Comparison of ENCODE assay signal across 8 cellular contexts in genomic region chr19:39436350-39436716, GRCh38. TPM values are rescaled to one million over a fixed set of nuclear protein-coding genes. Genes with fewer than 3 reads are reported as not detected.
A peak's percentile ranks its signal among the peaks of the same experiment; 100 is the strongest.
DNase-seq lines count a peak whose midpoint lies in the region; TF ChIP-seq lines count a peak whose summit lies in the region.

No MANE protein-coding gene starts in this region.

- H3K9me3 Mint-ChIP-seq in nephron: no peaks in the 10 kb centered on the region

- H3K36me3 ChIP-seq in BJ (ENCODE audit: control insufficient read depth, insufficient read depth, low read length): peaks cover 14% of the 10 kb centered on the region

- peak overlapping the region; percentile 95 to 100 (median 100) for H3K4me3 Mint-ChIP-seq in nephron

- H3K4me3 ChIP-seq in BJ (ENCODE audit: low read depth, low read length): peak overlapping the region; percentile 98
- H3K4me3 ChIP-seq in dorsolateral prefrontal cortex: peak overlapping the region; percentile 62 to 100 (median 95)

- H3K27me3 ChIP-seq in BJ (ENCODE audit: control insufficient read depth, insufficient read depth, low read length) (no peaks in the 10 kb centered on the region), dorsolateral prefrontal cortex (no peaks in the 10 kb centered on the region)

- TF ChIP-seq CTCF in BJ (IDR thresholded peaks at IDR 0.05; ENCODE audit: insufficient read depth, low read depth, low read length): no peak
- no peak for TF ChIP-seq CTCF in dorsolateral prefrontal cortex (IDR thresholded peaks at IDR 0.05 in 54 of 56, conservative IDR thresholded peaks at IDR 0.05 in 2 of 56; ENCODE audit: low read depth in 1 of 56, partially characterized antibody in 56 of 56)
- TF ChIP-seq CTCF in nephron (IDR thresholded peaks at IDR 0.05; ENCODE audit: unreplicated experiment in 3 of 3): no peak

- H3K36me3 Mint-ChIP-seq in nephron (ENCODE audit: low read depth): peaks cover 30% of the 10 kb centered on the region

- POLR2A ChIA-PET in BJ (lab: Charles Lee): interaction anchor here (0.6 to 1.5 kb wide), 11 partner anchors 9 to 745 kb away, joined by 3 to 17 read pairs (median 4); partner anchors contain the start of genes EID2B, MED29, PAF1 and SAMD4B

- H3K27ac ChIP-seq in dorsolateral prefrontal cortex: peak overlapping the region in 56 of 59 donors; percentile 22 to 93 (median 83)

- peak overlapping the region; percentile 95 to 99 (median 98) for H3K27ac Mint-ChIP-seq in nephron

- peaks cover 17% of the 10 kb centered on the region for H3K4me1 Mint-ChIP-seq in nephron

- CTCF ChIA-PET in BJ (lab: Yijun Ruan, JAX): interaction anchor here (0.9 to 1.7 kb wide), 6 partner anchors 22 to 98 kb away, joined by 3 to 9 read pairs (median 6); partner anchors contain the start of genes EID2B and PLEKHG2

- intact Hi-C loops in dorsolateral prefrontal cortex (cut with DNase I) (loop anchor here in 1 of 2 donors (2.0 kb wide), 1 partner anchor 104 kb away; the partner anchor contains the start of gene EID2), posterior cingulate gyrus (cut with DNase I) (loop anchor here (1.0 kb wide), 1 partner anchor 9 kb away; the partner anchor contains the start of gene SUPT5H), head of caudate nucleus (cut with DNase I) (no loop called here)

- no peak for DNase-seq in BJ (ENCODE audit: low read depth)
- peak; percentile 26 for DNase-seq in M059J (ENCODE audit: low read depth)
- DNase-seq in dorsolateral prefrontal cortex: no peak
- no peak for DNase-seq in stimulated activated naive CD4-positive, alpha-beta T cell (lab: John Stamatoyannopoulos, UW)
- no peak for DNase-seq in posterior cingulate gyrus
- no peak for DNase-seq in head of caudate nucleus
- DNase-seq in stimulated activated CD8-positive, alpha-beta memory T cell treated with anti-CD3 and anti-CD28 coated beads, Interleukin-4, amount 100 ng/mL, for 48 hours: no peak

- no peaks in the 10 kb centered on the region for H3K27me3 Mint-ChIP-seq in nephron (ENCODE audit: low read depth)

RNA-seq across cellular contexts. Expression of gene RPS16, which starts 0.6 kb away (rescaled TPM):
- 2,401 and 2,896 TPM in 2 replicates for polyA plus RNA-seq in BJ (2011; rRNA removed)
- polyA minus RNA-seq in BJ (2011; rRNA and poly(A)+ RNA removed): 1,392 and 2,311 TPM in 2 replicates
- 26.6 and 28.7 TPM in 2 replicates for total RNA-seq in M059J (2014; rRNA removed; shearing (Covaris generic))
- 100 to 1,000 TPM; 365 to 780 (median 506) TPM for total RNA-seq in dorsolateral prefrontal cortex

RNA-seq across cellular contexts. Expression of gene SUPT5H, which starts 9.0 kb away (rescaled TPM):
- 55.2 and 81.8 TPM in 2 replicates for polyA plus RNA-seq in BJ (2011; rRNA removed)
- 60.5 and 64.5 TPM in 2 replicates for polyA minus RNA-seq in BJ (2011; rRNA and poly(A)+ RNA removed)
- 68.4 and 97.7 TPM in 2 replicates for total RNA-seq in M059J (2014; rRNA removed; shearing (Covaris generic))
- 100 to 1,000 TPM; 107 to 178 (median 128) TPM for total RNA-seq in dorsolateral prefrontal cortex

RNA-seq across cellular contexts. Expression of gene PLEKHG2, which starts 23.9 kb away (rescaled TPM):
- polyA plus RNA-seq in BJ (2011; rRNA removed): 12.5 and 20.6 TPM in 2 replicates
- 27.0 and 28.9 TPM in 2 replicates for polyA minus RNA-seq in BJ (2011; rRNA and poly(A)+ RNA removed)
- 8.6 and 11.7 TPM in 2 replicates for total RNA-seq in M059J (2014; rRNA removed; shearing (Covaris generic))
- 10 to 100 TPM in 50 of 120 experiments, 1 to 10 TPM in 70; 2.1 to 25.5 (median 9.2) TPM for total RNA-seq in dorsolateral prefrontal cortex

RNA-seq across cellular contexts. Expression of gene ZFP36, which starts 29.7 kb away (rescaled TPM):
- 4.8 and 9.5 TPM in 2 replicates for polyA plus RNA-seq in BJ (2011; rRNA removed)
- 5.1 and 11.0 TPM in 2 replicates for polyA minus RNA-seq in BJ (2011; rRNA and poly(A)+ RNA removed)
- total RNA-seq in M059J (2014; rRNA removed; shearing (Covaris generic)): 6.0 and 10.8 TPM in 2 replicates
- total RNA-seq in dorsolateral prefrontal cortex: 100 to 1,000 TPM in 17 of 120 experiments, 10 to 100 TPM in 99, 1 to 10 TPM in 4; 7.0 to 246 (median 38.2) TPM

RNA-seq across cellular contexts. Expression of gene TIMM50, which starts 44.3 kb away (rescaled TPM):
- polyA plus RNA-seq in BJ (2011; rRNA removed): 86.1 and 97.8 TPM in 2 replicates
- 55.0 and 78.8 TPM in 2 replicates for polyA minus RNA-seq in BJ (2011; rRNA and poly(A)+ RNA removed)
- 88.1 and 93.0 TPM in 2 replicates for total RNA-seq in M059J (2014; rRNA removed; shearing (Covaris generic))
- 10 to 100 TPM; 62.0 to 99.4 (median 80.0) TPM for total RNA-seq in dorsolateral prefrontal cortex

Comparison
In these comparisons a context has a peak if more than half of its experiments do, and no peak if none do; other contexts are left out.
1. RNA of gene RPS16, which starts 0.6 kb away (total RNA-seq): 365 to 780 TPM in dorsolateral prefrontal cortex; 26.6 to 28.7 TPM in M059J; every median in the first group is over 10 times any median in the second.